Comparison of ENCODE assay signal across 22 cellular contexts in the genomic region with DNA sequence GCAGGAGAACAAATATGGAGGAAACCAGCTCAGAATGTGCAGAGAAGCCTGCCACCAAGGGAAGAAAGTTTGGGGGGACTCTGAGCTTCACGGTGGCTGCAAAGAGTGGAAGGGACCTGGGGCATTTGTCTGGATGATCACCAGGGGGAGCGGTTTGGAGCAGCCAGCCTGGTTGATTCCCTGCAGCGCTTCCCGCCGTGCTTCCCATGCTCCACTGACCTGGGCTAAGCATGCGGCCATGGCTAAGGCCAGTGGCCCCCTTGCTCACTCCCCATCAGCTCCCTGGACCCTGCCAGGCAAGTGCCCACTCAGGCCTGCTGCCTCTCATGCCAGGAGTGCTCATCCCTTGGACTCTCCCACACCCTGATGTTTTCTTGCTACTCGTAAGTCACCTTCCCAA. TPM values are rescaled to one million over a fixed set of nuclear protein-coding genes. Genes with fewer than 3 reads are reported as not detected.
DNase-seq lines count a peak whose midpoint lies in the region; ATAC-seq and TF ChIP-seq lines count a peak whose summit lies in the region.
"Had no signal": no experiment of that assay in that cellular context is flagged by ENCODE, and none has a peak within 500 bp of the region (broad histone marks: within the 10 kb centered on the region; RNA-seq: fewer than 3 reads in every experiment).

No MANE protein-coding gene starts in this region.

- no peak overlapping the region for H3K9ac ChIP-seq in Loucy (ENCODE audit: low read depth, low read length, poor library complexity, severe bottlenecking)
- H3K9ac ChIP-seq in endodermal cell (ENCODE audit: extremely low read depth, low read length, poor library complexity, severe bottlenecking): no peak overlapping the region
- H3K9ac ChIP-seq: BLaER1 had no signal

- no peaks in the 10 kb centered on the region for H3K9me2 ChIP-seq in Loucy (replicated peaks; ENCODE audit: low read depth, low read length)

- no peak overlapping the region for H3K4me2 ChIP-seq in Loucy (ENCODE audit: low read depth, low read length, poor library complexity, severe bottlenecking)
- H3K4me2 ChIP-seq: BLaER1 had no signal

- H3K27ac Mint-ChIP-seq in endodermal cell: no peak overlapping the region
- H3K27ac Mint-ChIP-seq: CD4-positive, alpha-beta memory T cell had no signal

- H3K4me3 Mint-ChIP-seq in endodermal cell: no peak overlapping the region
- H3K4me3 Mint-ChIP-seq: CD4-positive, alpha-beta memory T cell had no signal

- H3K27me3 ChIP-seq in GM06990 (replicated peaks; ENCODE audit: control insufficient read depth, insufficient read depth, low read length): no peaks in the 10 kb centered on the region; the same call in 1 of the 2 replicates
- no peaks in the 10 kb centered on the region for H3K27me3 ChIP-seq in Loucy (ENCODE audit: insufficient read depth, low read length, poor library complexity, severe bottlenecking)
- H3K27me3 ChIP-seq in endodermal cell (ENCODE audit: control insufficient read depth, insufficient read depth, low read length, poor library complexity, severe bottlenecking): no peaks in the 10 kb centered on the region
- H3K27me3 ChIP-seq: BLaER1 had no signal

- no peaks in the 10 kb centered on the region for H4K20me1 ChIP-seq in Loucy (ENCODE audit: insufficient read depth, low read length, poor library complexity, severe bottlenecking)
- H4K20me1 ChIP-seq: BLaER1 had no signal

- H3K27ac ChIP-seq in endodermal cell (ENCODE audit: low read depth, low read length): no peak overlapping the region
- H3K27ac ChIP-seq: BLaER1 had no signal

- TF ChIP-seq POLR2A in GM18505 (IDR thresholded peaks at IDR 0.05; ENCODE audit: borderline replicate concordance, extremely low read depth, insufficient read depth, insufficient read length): no peak

- no peaks in the 10 kb centered on the region for H3F3A ChIP-seq in Loucy (ENCODE audit: low read depth)

- no peaks in the 10 kb centered on the region for H3K9me3 Mint-ChIP-seq in endodermal cell

- no peaks in the 10 kb centered on the region for H3K36me3 ChIP-seq in GM06990 (ENCODE audit: control insufficient read depth, insufficient read depth, low read length)
- H3K36me3 ChIP-seq in Loucy (ENCODE audit: insufficient read depth, low read length): no peaks in the 10 kb centered on the region
- H3K36me3 ChIP-seq in endodermal cell (ENCODE audit: control insufficient read depth, insufficient read depth, low read length): peaks cover 64% of the 10 kb centered on the region
- H3K36me3 ChIP-seq: BLaER1 had no signal

- H3K9me3 ChIP-seq in Loucy (ENCODE audit: insufficient read depth, low read depth, low read length): no peaks in the 10 kb centered on the region
- H3K9me3 ChIP-seq in endodermal cell (ENCODE audit: control insufficient read depth, low read length): no peaks in the 10 kb centered on the region

- H3K4me1 ChIP-seq in Loucy (ENCODE audit: insufficient read depth, low read length, poor library complexity, severe bottlenecking) (no peaks in the 10 kb centered on the region), endodermal cell (ENCODE audit: control insufficient read depth, insufficient read depth, low read length) (no peaks in the 10 kb centered on the region)

- H3K27me3 Mint-ChIP-seq in endodermal cell (ENCODE audit: insufficient read depth): no peaks in the 10 kb centered on the region

- 91 to 100% methylated on average over 1 to 7 of the region's 7 CpGs for WGBS in endodermal cell (ENCODE audit: insufficient coverage in 1 of 2, insufficient read length in 1 of 2), 2 experiments

- H3K4me1 Mint-ChIP-seq in endodermal cell: no peaks in the 10 kb centered on the region
- H3K4me1 Mint-ChIP-seq: CD4-positive, alpha-beta memory T cell had no signal

- no peaks in the 10 kb centered on the region for H3K79me2 ChIP-seq in Loucy (ENCODE audit: insufficient read depth, low read length)

- no peak overlapping the region for H2AFZ ChIP-seq in Loucy (ENCODE audit: low read length)

- DNase-seq in GM06990 (ENCODE audit: extremely low read depth, insufficient read length) (no peak), endodermal cell (no peak), mesenteric fat pad (ENCODE audit: low spot score) (peak; percentile 57), NCI-H2171 (lab: John Stamatoyannopoulos, UW) (no peak), T-helper 2 cell (no peak), left lobe of liver (ENCODE audit: low spot score) (no peak)
- DNase-seq: CD4-positive, alpha-beta memory T cell; DMS153; GDM1; NCI-H1694 treated with DMSO at 0.1 percent for 48 hours; NCI-H2107; NCI-H226; NCI-H524; NCI-H82; RPMI8226; SHP77 treated with DMSO at 0.1 percent for 48 hours had no signal

- no peak for ATAC-seq in GM18505 (IDR thresholded peaks at IDR 0.05; ENCODE audit: unreplicated experiment)
- ATAC-seq in left lobe of liver: no peak
- ATAC-seq: GM12878, SK-N-SH treated with all-trans-retinoic acid at 6 μM for 48 hours had no signal

- H3K4me3 ChIP-seq in GM06990 (replicated peaks; ENCODE audit: low read depth, low read length) (no peak overlapping the region), Loucy (ENCODE audit: low read length, poor library complexity, severe bottlenecking) (no peak overlapping the region), endodermal cell (ENCODE audit: low read length) (no peak overlapping the region)
- H3K4me3 ChIP-seq: BLaER1, GM12878 had no signal

- TF ChIP-seq CTCF in GM06990 (IDR thresholded peaks at IDR 0.05; ENCODE audit: insufficient read depth, low read length, poor library complexity, severe bottlenecking) (peak; percentile 11), Loucy (conservative IDR thresholded peaks at IDR 0.05; ENCODE audit: low read length) (0 out of 2 replicates have a peak, but pooled peaks have one; percentile 14), endodermal cell (conservative IDR thresholded peaks at IDR 0.05) (peak; percentile 56)

- peaks cover 60% of the 10 kb centered on the region for H3K36me3 Mint-ChIP-seq in endodermal cell (ENCODE audit: low read depth)
- H3K36me3 Mint-ChIP-seq: CD4-positive, alpha-beta memory T cell had no signal

RNA-seq across cellular contexts. Expression of a gene that starts 27.0 kb away (rescaled TPM):
- not detected for total RNA-seq in endodermal cell
- polyA plus RNA-seq in endodermal cell (2013, experiment 1 of 2): not detected
- polyA plus RNA-seq in endodermal cell (2013, experiment 2 of 2): not detected
- total RNA-seq in mesenteric fat pad: not detected
- not detected for total RNA-seq in left lobe of liver
- total RNA-seq: CD4-positive, alpha-beta memory T cell; Daoy; GM12878 had no signal
- polyA plus RNA-seq: CD4-positive, alpha-beta memory T cell; GM12878 had no signal
